In the genomic region with DNA sequence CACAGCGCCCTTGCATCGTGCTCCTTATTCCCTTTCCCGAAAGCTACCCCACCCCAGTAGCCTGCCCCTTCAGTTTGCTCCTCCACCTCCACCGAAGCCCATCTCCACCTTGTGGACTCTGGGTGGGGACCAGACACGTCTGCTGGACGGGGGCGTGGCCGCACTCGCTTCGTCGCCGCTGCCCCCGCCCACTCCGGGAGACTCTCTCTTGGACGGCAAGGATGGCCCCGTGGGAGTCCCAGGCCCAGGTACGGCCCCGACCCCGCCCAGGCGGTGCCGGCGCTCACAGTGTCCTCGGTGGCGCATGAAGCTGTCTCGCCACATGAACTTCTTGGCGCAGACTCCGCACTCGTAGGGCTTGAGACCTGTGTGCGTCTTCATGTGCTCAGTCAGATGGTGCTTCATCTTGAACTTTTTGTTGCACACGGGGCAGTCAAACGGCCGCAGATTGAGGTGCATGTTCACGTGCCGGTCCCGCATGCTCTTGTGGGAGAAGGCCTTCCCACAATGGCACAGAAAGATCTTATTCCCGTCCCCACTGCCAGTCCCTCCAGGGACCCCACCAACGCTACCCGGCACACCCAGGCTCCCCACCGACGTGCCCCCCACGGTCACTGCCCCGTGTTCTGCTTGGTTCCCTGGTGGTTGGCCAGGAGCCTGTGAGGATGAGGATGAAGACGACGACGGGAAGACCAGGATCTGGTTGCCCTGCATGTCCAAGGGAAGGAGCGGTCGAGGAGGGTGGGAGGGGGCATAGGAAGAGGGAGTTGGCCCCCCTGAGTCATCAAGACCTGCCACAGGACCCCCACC, we compare ENCODE assay signal across 8 cellular contexts. TPM values are rescaled to one million over a fixed set of nuclear protein-coding genes. Genes with fewer than 3 reads are reported as not detected.
DNase-seq lines count a peak whose midpoint lies in the region; ATAC-seq, FAIRE-seq and TF ChIP-seq lines count a peak whose summit lies in the region.

No MANE protein-coding gene starts in this region.

- H4K20me1 ChIP-seq in DOHH2 (ENCODE audit: control insufficient read depth, insufficient read depth, low read depth, low read length): peaks cover 6% of the 10 kb centered on the region; the same call in 1 of the 2 replicates

- H3K36me3 ChIP-seq in DOHH2 (ENCODE audit: control insufficient read depth, low read length): peaks cover 59% of the 10 kb centered on the region

- no peak for TF ChIP-seq CTCF in DOHH2 (IDR thresholded peaks at IDR 0.05; ENCODE audit: low read depth, low read length, poor library complexity, severe bottlenecking)
- TF ChIP-seq CTCF in choroid plexus epithelial cell (conservative IDR thresholded peaks at IDR 0.05; ENCODE audit: low read depth, low read length): no peak
- no peak for TF ChIP-seq CTCF in D721Med (IDR thresholded peaks at IDR 0.05; ENCODE audit: insufficient read depth, missing control alignments)

- peak overlapping the region; percentile 93 for H3K27ac ChIP-seq in DOHH2 (ENCODE audit: low read depth, low read length)

- H3K4me3 ChIP-seq in DOHH2 (ENCODE audit: low read length): peak overlapping the region; percentile 95
- H3K4me3 ChIP-seq in choroid plexus epithelial cell (ENCODE audit: low read depth, low read length): peak overlapping the region; percentile 92
- H3K4me3 ChIP-seq in mononuclear cell (ENCODE audit: low read length): peak overlapping the region; percentile 98

- peaks cover 51% of the 10 kb centered on the region for H3K4me1 ChIP-seq in DOHH2 (ENCODE audit: control insufficient read depth, low read length)
- peaks cover 76% of the 10 kb centered on the region for H3K4me1 ChIP-seq in mononuclear cell (ENCODE audit: insufficient read depth, low read length)

- H3K9me2 ChIP-seq in DOHH2 (replicated peaks; ENCODE audit: control insufficient read depth, low read length): no peaks in the 10 kb centered on the region

- H3K27me3 ChIP-seq in DOHH2 (ENCODE audit: control insufficient read depth, low read length) (no peaks in the 10 kb centered on the region), mononuclear cell (ENCODE audit: insufficient read depth, low read length) (no peaks in the 10 kb centered on the region)

- H3K9me3 ChIP-seq in DOHH2 (ENCODE audit: control insufficient read depth, insufficient read depth, low read length) (no peaks in the 10 kb centered on the region), mononuclear cell (ENCODE audit: low read depth, low read length) (no peaks in the 10 kb centered on the region)

- peak overlapping the region; percentile 91 for H3K4me2 ChIP-seq in DOHH2 (ENCODE audit: low read length)

- DNase-seq in NCI-H526 treated with DMSO at 0.1 percent for 48 hours (lab: John Stamatoyannopoulos, UW) (peak; percentile 64), choroid plexus epithelial cell (ENCODE audit: low read depth) (peak; percentile 18), D721Med (ENCODE audit: insufficient read length, low spot score) (no peak), left lobe of liver (ENCODE audit: low spot score) (no peak)

- peaks cover 25% of the 10 kb centered on the region for H3F3A ChIP-seq in DOHH2 (ENCODE audit: control insufficient read depth, insufficient read depth)

- no peak for FAIRE-seq in D721Med (lab: Jason Lieb, UNC)

- no peak for ATAC-seq in GM21423 (IDR thresholded peaks at IDR 0.05; ENCODE audit: unreplicated experiment)
- ATAC-seq in left lobe of liver: no peak
- ATAC-seq in HG02840 (IDR thresholded peaks at IDR 0.05; ENCODE audit: low FRiP score, unreplicated experiment): no peak

- H3K79me2 ChIP-seq in DOHH2 (ENCODE audit: control insufficient read depth, low read length): peaks cover 63% of the 10 kb centered on the region

RNA-seq across cellular contexts. Expression of gene TAPBP, which starts 1.3 kb away (rescaled TPM):
- total RNA-seq in mononuclear cell (188 TPM), left lobe of liver (107 TPM)

RNA-seq across cellular contexts. Expression of gene ZBTB22, which starts 2.4 kb away (rescaled TPM):
- total RNA-seq in mononuclear cell: 12.6 TPM
- 7.7 TPM for total RNA-seq in left lobe of liver

RNA-seq across cellular contexts. Expression of gene DAXX, which starts 7.6 kb away (rescaled TPM):
- total RNA-seq in mononuclear cell (15.2 TPM), left lobe of liver (14.1 TPM)

RNA-seq across cellular contexts. Expression of gene RGL2, which starts 16.4 kb away (rescaled TPM):
- total RNA-seq in mononuclear cell: 14.7 TPM
- 19.7 TPM for total RNA-seq in left lobe of liver

RNA-seq across cellular contexts. Expression of gene PFDN6, which starts 25.7 kb away (rescaled TPM):
- total RNA-seq in mononuclear cell (11.1 TPM), left lobe of liver (19.2 TPM)

Comparison
In these comparisons a context has a peak if more than half of its experiments do, and no peak if none do; other contexts are left out.
1. DNase-seq: peak in NCI-H526 treated with DMSO at 0.1 percent for 48 hours (single experiment) and choroid plexus epithelial cell (single experiment); none in D721Med (single experiment) and left lobe of liver (single experiment).
2. Peak in every context shown above with its lines, with median percentiles within 50 percentile points of each other: H3K4me3 ChIP-seq.